ENCODE assay signal across 29 cellular contexts in genomic region chr18:8969639-8970378, GRCh38.
DNase-seq lines count a peak whose midpoint lies in the region; FAIRE-seq and TF ChIP-seq lines count a peak whose summit lies in the region.
"Had no signal": no experiment of that assay in that cellular context is flagged by ENCODE, and none has a peak within 500 bp of the region (broad histone marks: within the 10 kb centered on the region; RNA-seq: fewer than 3 reads in every experiment).

No MANE protein-coding gene starts in this region.

- intact Hi-C loops in posterior cingulate gyrus (cut with DNase I), result no loop called here

- no peaks in the 10 kb centered on the region for H3K9me2 ChIP-seq in MM.1S (replicated peaks; ENCODE audit: insufficient read depth, low read length)

- DNase-seq in EH (ENCODE audit: low read depth), result peak; percentile 85
- DNase-seq in MM.1S, result no peak
- DNase-seq in bronchial epithelial cell (ENCODE audit: low read depth), result peak; percentile 26
- DNase-seq in HuH-7 (ENCODE audit: low spot score), result no peak
- no peak for DNase-seq in D721Med (ENCODE audit: insufficient read length, low spot score)
- no peak for DNase-seq in posterior cingulate gyrus
- DNase-seq: ACHN; activated CD8-positive, alpha-beta memory T cell treated with anti-CD3 and anti-CD28 coated beads, Interleukin-2, amount 50 U/mL, for 48 hours; activated CD8-positive, alpha-beta T cell treated with anti-CD3 and anti-CD28 coated beads for 36 hours; activated naive CD4-positive, alpha-beta T cell treated with anti-CD3 and anti-CD28 coated beads for 36 hours; adrenal gland; Caco-2; DMS79 treated with DMSO at 0.1 percent for 48 hours; effector CD4-positive, alpha-beta T cell; hippocampal formation; left cardiac atrium; NCI-H146; NCI-H2107; NCI-H345; NCI-H69; Right ventricle myocardium superior; spleen; stomach; thyroid gland had no signal

- H3K36me3 ChIP-seq in MM.1S (replicated peaks; ENCODE audit: insufficient read depth, low read length) (no peaks in the 10 kb centered on the region), bronchial epithelial cell (ENCODE audit: control insufficient read depth, insufficient read depth, low read length) (no peaks in the 10 kb centered on the region), rectal smooth muscle tissue (ENCODE audit: control insufficient read depth, insufficient read depth, low read length) (no peaks in the 10 kb centered on the region)
- H3K36me3 ChIP-seq: adrenal gland, spleen, stomach, thyroid gland had no signal

- TF ChIP-seq CTCF in MM.1S (IDR thresholded peaks at IDR 0.05; ENCODE audit: low read length) (no peak), bronchial epithelial cell (IDR thresholded peaks at IDR 0.05; ENCODE audit: insufficient read depth, low read length, severe bottlenecking) (no peak), D721Med (IDR thresholded peaks at IDR 0.05; ENCODE audit: insufficient read depth, missing control alignments) (no peak)

- H3K9me3 ChIP-seq in MM.1S (replicated peaks; ENCODE audit: insufficient read depth, low read length), result no peaks in the 10 kb centered on the region
- H3K9me3 ChIP-seq: adrenal gland, stomach, thyroid gland had no signal

- H3K27me3 ChIP-seq in MM.1S (replicated peaks; ENCODE audit: insufficient read depth, low read length) (no peaks in the 10 kb centered on the region), bronchial epithelial cell (ENCODE audit: control insufficient read depth, insufficient read depth, low read length) (no peaks in the 10 kb centered on the region), rectal smooth muscle tissue (ENCODE audit: control insufficient read depth, insufficient read depth, low read length) (no peaks in the 10 kb centered on the region)
- H3K27me3 ChIP-seq: adrenal gland, spleen, stomach, thyroid gland had no signal

- H3K4me1 ChIP-seq in MM.1S (ENCODE audit: low read length) (peaks cover 42% of the 10 kb centered on the region), rectal smooth muscle tissue (ENCODE audit: control insufficient read depth, insufficient read depth, low read length) (peaks cover 8% of the 10 kb centered on the region)
- H3K4me1 ChIP-seq: adrenal gland, spleen, stomach, thyroid gland had no signal

- H3K79me2 ChIP-seq in MM.1S (ENCODE audit: low read length), result no peaks in the 10 kb centered on the region

- no peak overlapping the region for H3K9ac ChIP-seq in MM.1S (ENCODE audit: low read length)
- no peak overlapping the region for H3K9ac ChIP-seq in rectal smooth muscle tissue (ENCODE audit: low read length)
- H3K9ac ChIP-seq: KMS-11 had no signal

- H3K4me2 ChIP-seq in MM.1S (ENCODE audit: low read depth, low read length), result peak overlapping the region; percentile 30
- H3K4me2 ChIP-seq: KMS-11 had no signal

- 0 out of 2 replicates have a peak overlapping the region, but pooled peaks have one; percentile 28 for H2AFZ ChIP-seq in MM.1S (ENCODE audit: low read length)

- H4K20me1 ChIP-seq in MM.1S (ENCODE audit: insufficient read depth, low read length), result no peaks in the 10 kb centered on the region

- no peak overlapping the region for H3K4me3 ChIP-seq in MM.1S (ENCODE audit: low read length)
- H3K4me3 ChIP-seq in bronchial epithelial cell (ENCODE audit: low read depth, low read length), result no peak overlapping the region
- H3K4me3 ChIP-seq in rectal smooth muscle tissue (ENCODE audit: low read length), result no peak overlapping the region
- H3K4me3 ChIP-seq: adrenal gland, lung, spleen, stomach, thyroid gland had no signal

- H3K27ac ChIP-seq in MM.1S (ENCODE audit: low read length) (no peak overlapping the region), rectal smooth muscle tissue (ENCODE audit: low read depth, low read length) (peak overlapping the region; percentile 72)
- H3K27ac ChIP-seq: adrenal gland, C4-2B, KMS-11, spleen, stomach, thyroid gland had no signal

- FAIRE-seq in bronchial epithelial cell (lab: Jason Lieb, UNC) (no peak), D721Med (lab: Jason Lieb, UNC) (no peak)
- FAIRE-seq: HTR-8/SVneo had no signal

- H3F3A ChIP-seq in MM.1S (ENCODE audit: insufficient read depth, low read length), result peaks cover 5% of the 10 kb centered on the region; the same call in 1 of the 2 replicates

Comparison
In these comparisons a context has a peak if more than half of its experiments do, and no peak if none do; other contexts are left out.
1. DNase-seq: peak in EH (single experiment) and bronchial epithelial cell (single experiment); none in MM.1S (single experiment), HuH-7 (single experiment), D721Med (single experiment) and posterior cingulate gyrus (0 of 10).